ENCODE assay signal across 14 cellular contexts in the genomic region with DNA sequence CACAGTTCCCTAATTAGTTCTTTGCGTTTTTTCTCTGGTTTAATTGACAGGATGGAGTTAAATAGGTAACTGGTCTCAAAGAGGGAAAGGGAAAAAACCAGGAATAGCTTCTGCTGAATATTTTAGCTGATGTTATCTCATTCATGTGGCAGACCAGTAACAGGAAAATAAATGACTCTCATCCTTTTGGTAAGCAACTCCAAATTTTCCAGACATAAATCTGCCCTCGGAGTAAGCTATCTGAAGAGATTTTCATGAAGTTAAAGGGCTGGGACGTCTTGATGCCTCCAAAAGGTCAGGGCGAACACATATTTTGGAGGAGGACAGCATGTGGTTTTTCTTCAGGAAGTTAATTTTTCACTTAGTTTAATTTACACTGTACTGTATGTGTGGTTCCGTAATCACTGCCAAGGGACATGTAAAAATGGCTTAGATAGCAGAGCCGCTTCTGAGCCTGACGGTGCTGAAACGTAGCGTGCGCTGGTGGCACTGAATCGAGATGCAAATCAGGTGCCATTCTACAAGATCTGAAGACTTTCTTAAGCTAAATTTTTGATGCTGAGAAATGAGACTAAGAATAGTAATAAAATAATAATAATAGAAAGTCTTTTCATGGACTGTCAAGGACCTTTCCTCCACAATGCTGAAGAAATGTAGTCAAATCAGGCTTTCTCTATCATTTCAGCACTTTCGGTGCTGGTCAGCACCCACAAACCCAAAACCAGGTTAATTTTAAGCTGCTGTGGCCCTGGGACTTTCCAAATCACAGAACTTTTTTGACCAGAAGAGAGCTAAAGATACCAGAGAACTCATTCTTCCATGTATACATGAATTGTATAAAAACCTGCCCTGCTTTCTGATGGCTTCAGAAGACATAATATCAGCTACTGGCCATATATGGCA.
A peak's percentile ranks its signal among the peaks of the same experiment; 100 is the strongest.
DNase-seq lines count a peak whose midpoint lies in the region; ATAC-seq and TF ChIP-seq lines count a peak whose summit lies in the region.
"Had no signal": no experiment of that assay in that cellular context is flagged by ENCODE, and none has a peak within 500 bp of the region (broad histone marks: within the 10 kb centered on the region; RNA-seq: fewer than 3 reads in every experiment).

No MANE protein-coding gene starts in this region.

- DNase-seq in epithelial cell of esophagus (ENCODE audit: low read depth) (peak; percentile 5), NCI-H1694 (lab: John Stamatoyannopoulos, UW) (no peak), NCI-H1092 treated with DMSO at 0.1 percent for 48 hours (lab: John Stamatoyannopoulos, UW) (no peak), HUDEP-2 (lab: John Stamatoyannopoulos, UW; ENCODE audit: unreplicated experiment in 76 of 76) (no peak), esophagus muscularis mucosa (ENCODE audit: extremely low spot score) (no peak)
- DNase-seq: activated CD8-positive, alpha-beta memory T cell treated with anti-CD3 and anti-CD28 coated beads, Interleukin-2, amount 50 U/mL, for 4 hours; activated naive CD8-positive, alpha-beta T cell treated with anti-CD3 and anti-CD28 coated beads, Interleukin-2, amount 50 U/mL, for 24 hours; C1 segment of cervical spinal cord; cortex of kidney; NCI-H1694 treated with DMSO at 0.1 percent for 48 hours had no signal

- TF ChIP-seq EP300 in esophagus muscularis mucosa (IDR thresholded peaks at IDR 0.05): no peak

- H3K27me3 ChIP-seq in esophagus muscularis mucosa: no peaks in the 10 kb centered on the region
- H3K27me3 ChIP-seq: SJSA1 had no signal

- intact Hi-C loops in esophagus muscularis mucosa (cut with DNase I): no loop called here

- H3K9me3 ChIP-seq in esophagus muscularis mucosa: no peaks in the 10 kb centered on the region
- H3K9me3 ChIP-seq: SJSA1 had no signal

- no peaks in the 10 kb centered on the region for H3K4me1 ChIP-seq in esophagus muscularis mucosa
- H3K4me1 ChIP-seq: SJSA1 had no signal

- no peak overlapping the region for H3K4me3 ChIP-seq in epithelial cell of esophagus (ENCODE audit: low read length)
- H3K4me3 ChIP-seq in esophagus muscularis mucosa: no peak overlapping the region
- H3K4me3 ChIP-seq: SJSA1 had no signal

- ATAC-seq in GM18517 (IDR thresholded peaks at IDR 0.05; ENCODE audit: unreplicated experiment): peak; percentile 71
- ATAC-seq in GM21423 (IDR thresholded peaks at IDR 0.05; ENCODE audit: unreplicated experiment): peak; percentile 81
- peak; percentile 78 for ATAC-seq in HG03159 (IDR thresholded peaks at IDR 0.05; ENCODE audit: unreplicated experiment)
- ATAC-seq: activated naive CD8-positive, alpha-beta T cell treated with anti-CD3 and anti-CD28 coated beads, Interleukin-2, amount 50 U/mL, for 24 hours had no signal

- TF ChIP-seq POLR2A in esophagus muscularis mucosa (IDR thresholded peaks at IDR 0.05; ENCODE audit: low read depth): no peak

- 54% methylated on average over 12 of the region's 12 CpGs for WGBS in esophagus muscularis mucosa

- no peak for TF ChIP-seq CTCF in epithelial cell of esophagus (IDR thresholded peaks at IDR 0.05; ENCODE audit: insufficient read depth, low read depth, low read length, missing control alignments)
- no peak for TF ChIP-seq CTCF in esophagus muscularis mucosa (IDR thresholded peaks at IDR 0.05)

- no peaks in the 10 kb centered on the region for H3K36me3 ChIP-seq in esophagus muscularis mucosa
- H3K36me3 ChIP-seq: SJSA1 had no signal

- no peak overlapping the region for H3K27ac ChIP-seq in esophagus muscularis mucosa (replicated peaks in 1 of 4)
- H3K27ac ChIP-seq: SJSA1 had no signal
